In the genomic region with DNA sequence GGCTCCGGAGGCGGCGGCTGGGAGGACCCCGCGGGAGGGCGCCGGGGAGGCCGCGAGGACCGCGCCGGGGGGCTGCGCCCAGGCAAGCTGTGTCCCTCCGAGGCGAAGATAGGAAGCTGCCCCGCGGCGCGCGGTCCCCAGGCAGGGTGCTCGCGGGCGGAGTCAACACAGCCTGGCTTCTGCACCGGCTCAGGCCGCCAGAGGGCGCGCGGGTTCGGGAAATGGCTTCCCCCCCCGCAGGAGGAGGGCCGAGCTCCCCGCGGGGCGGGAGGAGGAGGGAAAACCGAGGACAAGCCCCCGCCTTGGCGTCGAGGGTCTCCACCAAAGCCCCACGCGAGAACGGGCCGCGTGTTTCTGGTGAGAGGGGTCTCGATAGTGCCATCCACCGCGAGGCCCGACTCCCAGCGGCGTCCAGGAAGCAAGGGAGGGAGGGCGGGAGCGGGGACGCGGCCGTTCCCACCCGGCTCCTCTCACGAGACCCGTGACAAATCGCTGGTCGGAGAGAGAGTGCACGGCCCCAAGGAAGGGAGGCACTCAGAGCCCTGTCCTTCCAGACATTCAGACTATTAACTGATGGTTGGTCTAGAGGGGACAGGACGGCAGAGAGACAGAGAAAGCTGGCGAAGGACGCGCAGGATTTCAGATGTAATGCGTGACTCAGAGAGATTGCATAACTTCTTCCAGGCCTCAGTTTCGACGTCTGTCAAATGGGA, we compare ENCODE assay signal across 8 cellular contexts.
DNase-seq lines count a peak whose midpoint lies in the region; ATAC-seq and TF ChIP-seq lines count a peak whose summit lies in the region.

No MANE protein-coding gene starts in this region.

- peak; percentile 98 for ATAC-seq in sciatic nerve

- no peaks in the 10 kb centered on the region for H3K9me3 ChIP-seq in HEK293 (ENCODE audit: control insufficient read depth, insufficient read depth, low read depth, low read length)
- H3K9me3 ChIP-seq in MG63 = no peaks in the 10 kb centered on the region
- H3K9me3 ChIP-seq in ascending aorta = no peaks in the 10 kb centered on the region

- no peaks in the 10 kb centered on the region for H3K36me3 ChIP-seq in HEK293 (ENCODE audit: control insufficient read depth in 2 of 2, insufficient read depth in 1 of 2, low read length in 2 of 2)
- no peaks in the 10 kb centered on the region for H3K36me3 ChIP-seq in MG63
- no peaks in the 10 kb centered on the region for H3K36me3 ChIP-seq in ascending aorta

- peak overlapping the region; percentile 54; the same call in 1 of the 2 replicates for H3K27ac ChIP-seq in HEK293 (ENCODE audit: extremely low read depth, low read depth, low read length)
- H3K27ac ChIP-seq in ascending aorta = peak overlapping the region in 1 of 2 donors; percentile 19

- H3K4me3 ChIP-seq in HEK293 (ENCODE audit: low read depth, low read length) (peak overlapping the region; percentile 44), MG63 (peak overlapping the region; percentile 62), ascending aorta (peak overlapping the region; percentile 61 to 74)

- POLR2A ChIA-PET in HEK293 (lab: Yijun Ruan, JAX) = interaction anchor here (0.7 to 1.9 kb wide), 3 partner anchors 66 to 472 kb away, joined by 3 to 14 read pairs (median 6); no protein-coding TSS in a partner anchor

- peak; percentile 80 for DNase-seq in MG63
- peak; percentile 69 to 91 (median 83) for DNase-seq in T-helper 2 cell
- peak; percentile 56 to 94 for DNase-seq in ascending aorta (ENCODE audit: low spot score in 2 of 2)
- peak; percentile 9 to 87 (median 70) for DNase-seq in hypothalamus (lab: John Stamatoyannopoulos, UW)
- DNase-seq in sciatic nerve (ENCODE audit: low spot score) = peak; percentile 96
- DNase-seq in NCI-H2029 treated with DMSO at 0.1 percent for 48 hours (lab: John Stamatoyannopoulos, UW) = no peak

- intact Hi-C loops in ascending aorta (cut with DNase I) (loop anchor here (2.0 to 10.0 kb wide), 5 partner anchors 65 to 1349 kb away; a partner anchor contains a TSS), sciatic nerve (cut with DNase I) (no loop called here)

- CTCF ChIA-PET in HEK293 (lab: Yijun Ruan, JAX) = interaction anchor here (0.6 to 2.9 kb wide), 21 partner anchors 9 to 1410 kb away, joined by 3 to 21 read pairs (median 3); a partner anchor contains a TSS

- peak; percentile 97 for TF ChIP-seq CTCF in GM12874 (IDR thresholded peaks at IDR 0.05; ENCODE audit: insufficient read depth, low read depth, low read length)
- TF ChIP-seq CTCF in HEK293 (tag by site-specific recombination; IDR thresholded peaks at IDR 0.05) = peak; percentile 96
- TF ChIP-seq CTCF in ascending aorta (IDR thresholded peaks at IDR 0.05) = peak; percentile 89 to 96 (median 93)

- H3K27me3 ChIP-seq in MG63 (no peaks in the 10 kb centered on the region), ascending aorta (no peaks in the 10 kb centered on the region)

- no peaks in the 10 kb centered on the region for H3K4me1 ChIP-seq in HEK293 (ENCODE audit: control insufficient read depth, insufficient read depth, low read length)
- no peaks in the 10 kb centered on the region for H3K4me1 ChIP-seq in ascending aorta

TF ChIP-seq in HEK293, 187 proteins besides CTCF, POLR2A, EP300 and RAD21 (continues in another document):
- TF ChIP-seq ZBTB48 (tag by site-specific recombination; IDR thresholded peaks at IDR 0.05) (peak; percentile 37; the same call in 1 of the 2 replicates), SP2 (tag by site-specific recombination; IDR thresholded peaks at IDR 0.05) (peak; percentile 75), SP3 (tag by site-specific recombination; IDR thresholded peaks at IDR 0.05) (peak; percentile 74), ZSCAN30 (tag by site-specific recombination; IDR thresholded peaks at IDR 0.05) (peak; percentile 74), ZIC2 (tag by site-specific recombination; IDR thresholded peaks at IDR 0.05) (peak; percentile 80), ZNF777 (tag by site-specific recombination; IDR thresholded peaks at IDR 0.05; ENCODE audit: borderline replicate concordance) (peak; percentile 94), ZNF560 (tag by site-specific recombination; IDR thresholded peaks at IDR 0.05; ENCODE audit: borderline replicate concordance) (no peak), ZNF596 (tag by site-specific recombination; IDR thresholded peaks at IDR 0.05) (peak; percentile 62; the same call in 1 of the 2 replicates), KLF16 (tag by site-specific recombination; IDR thresholded peaks at IDR 0.05) (peak; percentile 73), SETDB1 (IDR thresholded peaks at IDR 0.05; ENCODE audit: insufficient read length, low read length) (no peak), ZSCAN23 (tag by site-specific recombination; IDR thresholded peaks at IDR 0.05) (0 out of 2 replicates have a peak, but pooled peaks have one; percentile 34), ZNF701 (tag by site-specific recombination; IDR thresholded peaks at IDR 0.05) (no peak), ZNF394 (tag by site-specific recombination; IDR thresholded peaks at IDR 0.05; ENCODE audit: borderline replicate concordance) (0 out of 2 replicates have a peak, but pooled peaks have one; percentile 42)
- TF ChIP-seq, protein P1, sequence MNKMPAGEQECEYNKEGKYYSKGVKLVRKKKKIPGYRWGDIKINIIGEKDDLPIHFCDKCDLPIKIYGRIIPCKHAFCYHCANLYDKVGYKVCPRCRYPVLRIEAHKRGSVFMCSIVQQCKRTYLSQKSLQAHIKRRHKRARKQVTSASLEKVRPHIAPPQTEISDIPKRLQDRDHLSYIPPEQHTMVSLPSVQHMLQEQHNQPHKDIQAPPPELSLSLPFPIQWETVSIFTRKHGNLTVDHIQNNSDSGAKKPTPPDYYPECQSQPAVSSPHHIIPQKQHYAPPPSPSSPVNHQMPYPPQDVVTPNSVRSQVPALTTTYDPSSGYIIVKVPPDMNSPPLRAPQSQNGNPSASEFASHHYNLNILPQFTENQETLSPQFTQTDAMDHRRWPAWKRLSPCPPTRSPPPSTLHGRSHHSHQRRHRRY (tag by site-specific recombination; IDR thresholded peaks at IDR 0.05) = no peak
- TF ChIP-seq, protein P2, sequence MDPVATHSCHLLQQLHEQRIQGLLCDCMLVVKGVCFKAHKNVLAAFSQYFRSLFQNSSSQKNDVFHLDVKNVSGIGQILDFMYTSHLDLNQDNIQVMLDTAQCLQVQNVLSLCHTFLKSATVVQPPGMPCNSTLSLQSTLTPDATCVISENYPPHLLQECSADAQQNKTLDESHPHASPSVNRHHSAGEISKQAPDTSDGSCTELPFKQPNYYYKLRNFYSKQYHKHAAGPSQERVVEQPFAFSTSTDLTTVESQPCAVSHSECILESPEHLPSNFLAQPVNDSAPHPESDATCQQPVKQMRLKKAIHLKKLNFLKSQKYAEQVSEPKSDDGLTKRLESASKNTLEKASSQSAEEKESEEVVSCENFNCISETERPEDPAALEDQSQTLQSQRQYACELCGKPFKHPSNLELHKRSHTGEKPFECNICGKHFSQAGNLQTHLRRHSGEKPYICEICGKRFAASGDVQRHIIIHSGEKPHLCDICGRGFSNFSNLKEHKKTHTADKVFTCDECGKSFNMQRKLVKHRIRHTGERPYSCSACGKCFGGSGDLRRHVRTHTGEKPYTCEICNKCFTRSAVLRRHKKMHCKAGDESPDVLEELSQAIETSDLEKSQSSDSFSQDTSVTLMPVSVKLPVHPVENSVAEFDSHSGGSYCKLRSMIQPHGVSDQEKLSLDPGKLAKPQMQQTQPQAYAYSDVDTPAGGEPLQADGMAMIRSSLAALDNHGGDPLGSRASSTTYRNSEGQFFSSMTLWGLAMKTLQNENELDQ (tag by site-specific recombination; IDR thresholded peaks at IDR 0.05; ENCODE audit: low read depth) = no peak
- TF ChIP-seq, protein P3, sequence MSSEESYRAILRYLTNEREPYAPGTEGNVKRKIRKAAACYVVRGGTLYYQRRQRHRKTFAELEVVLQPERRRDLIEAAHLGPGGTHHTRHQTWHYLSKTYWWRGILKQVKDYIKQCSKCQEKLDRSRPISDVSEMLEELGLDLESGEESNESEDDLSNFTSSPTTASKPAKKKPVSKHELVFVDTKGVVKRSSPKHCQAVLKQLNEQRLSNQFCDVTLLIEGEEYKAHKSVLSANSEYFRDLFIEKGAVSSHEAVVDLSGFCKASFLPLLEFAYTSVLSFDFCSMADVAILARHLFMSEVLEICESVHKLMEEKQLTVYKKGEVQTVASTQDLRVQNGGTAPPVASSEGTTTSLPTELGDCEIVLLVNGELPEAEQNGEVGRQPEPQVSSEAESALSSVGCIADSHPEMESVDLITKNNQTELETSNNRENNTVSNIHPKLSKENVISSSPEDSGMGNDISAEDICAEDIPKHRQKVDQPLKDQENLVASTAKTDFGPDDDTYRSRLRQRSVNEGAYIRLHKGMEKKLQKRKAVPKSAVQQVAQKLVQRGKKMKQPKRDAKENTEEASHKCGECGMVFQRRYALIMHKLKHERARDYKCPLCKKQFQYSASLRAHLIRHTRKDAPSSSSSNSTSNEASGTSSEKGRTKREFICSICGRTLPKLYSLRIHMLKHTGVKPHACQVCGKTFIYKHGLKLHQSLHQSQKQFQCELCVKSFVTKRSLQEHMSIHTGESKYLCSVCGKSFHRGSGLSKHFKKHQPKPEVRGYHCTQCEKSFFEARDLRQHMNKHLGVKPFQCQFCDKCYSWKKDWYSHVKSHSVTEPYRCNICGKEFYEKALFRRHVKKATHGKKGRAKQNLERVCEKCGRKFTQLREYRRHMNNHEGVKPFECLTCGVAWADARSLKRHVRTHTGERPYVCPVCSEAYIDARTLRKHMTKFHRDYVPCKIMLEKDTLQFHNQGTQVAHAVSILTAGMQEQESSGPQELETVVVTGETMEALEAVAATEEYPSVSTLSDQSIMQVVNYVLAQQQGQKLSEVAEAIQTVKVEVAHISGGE (tag by site-specific recombination; conservative IDR thresholded peaks at IDR 0.05; ENCODE audit: low read depth) = 0 out of 2 replicates have a peak, but pooled peaks have one; percentile 18
- TF ChIP-seq, protein P4, sequence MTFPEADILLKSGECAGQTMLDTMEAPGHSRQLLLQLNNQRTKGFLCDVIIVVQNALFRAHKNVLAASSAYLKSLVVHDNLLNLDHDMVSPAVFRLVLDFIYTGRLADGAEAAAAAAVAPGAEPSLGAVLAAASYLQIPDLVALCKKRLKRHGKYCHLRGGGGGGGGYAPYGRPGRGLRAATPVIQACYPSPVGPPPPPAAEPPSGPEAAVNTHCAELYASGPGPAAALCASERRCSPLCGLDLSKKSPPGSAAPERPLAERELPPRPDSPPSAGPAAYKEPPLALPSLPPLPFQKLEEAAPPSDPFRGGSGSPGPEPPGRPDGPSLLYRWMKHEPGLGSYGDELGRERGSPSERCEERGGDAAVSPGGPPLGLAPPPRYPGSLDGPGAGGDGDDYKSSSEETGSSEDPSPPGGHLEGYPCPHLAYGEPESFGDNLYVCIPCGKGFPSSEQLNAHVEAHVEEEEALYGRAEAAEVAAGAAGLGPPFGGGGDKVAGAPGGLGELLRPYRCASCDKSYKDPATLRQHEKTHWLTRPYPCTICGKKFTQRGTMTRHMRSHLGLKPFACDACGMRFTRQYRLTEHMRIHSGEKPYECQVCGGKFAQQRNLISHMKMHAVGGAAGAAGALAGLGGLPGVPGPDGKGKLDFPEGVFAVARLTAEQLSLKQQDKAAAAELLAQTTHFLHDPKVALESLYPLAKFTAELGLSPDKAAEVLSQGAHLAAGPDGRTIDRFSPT (tag by site-specific recombination; IDR thresholded peaks at IDR 0.05) = no peak
